Comparison of ENCODE assay signal across 8 cellular contexts in genomic region chr19:48333467-48334384, GRCh38. TPM values are rescaled to one million over a fixed set of nuclear protein-coding genes. Genes with fewer than 3 reads are reported as not detected.
DNase-seq lines count a peak whose midpoint lies in the region; ATAC-seq, FAIRE-seq and TF ChIP-seq lines count a peak whose summit lies in the region.

No MANE protein-coding gene starts in this region.

- intact Hi-C loops in activated B cell treated with CpG ODN at 0.5 μM for 24 hours (cut with micrococcal nuclease) (loop anchor here (1.0 to 5.0 kb wide), 9 partner anchors 12 to 285 kb away; partner anchors contain the start of genes GRIN2D, KDELR1, LIG1 and RPL18), kidney (cut with DNase I) (no loop called here)

- DNase-seq in NCI-H1417 (lab: John Stamatoyannopoulos, UW), result peak; percentile 80 to 97 (median 87)
- DNase-seq in NCI-H1417 treated with DMSO at 0.1 percent for 48 hours (lab: John Stamatoyannopoulos, UW), result no peak
- DNase-seq in NCI-H2171 (lab: John Stamatoyannopoulos, UW), result peak; percentile 90
- peak; percentile 90 for DNase-seq in activated B cell treated with CpG ODN at 0.5 μM for 24 hours
- DNase-seq in cardiac fibroblast (ENCODE audit: low read depth in 2 of 2), result peak; percentile 94 to 96
- peak; percentile 97 for DNase-seq in kidney
- peak; percentile 87 to 91 (median 89) for DNase-seq in stimulated activated CD4-positive, alpha-beta T cell treated with anti-CD3 and anti-CD28 coated beads, Interleukin-12 subunit alpha, Interleukin-12 subunit beta, amount 100 ng/mL, for 48 hours (ENCODE audit: low read depth in 2 of 3, low spot score in 1 of 3)

- no peak for FAIRE-seq in kidney (lab: Jason Lieb, UNC)

- H3K9ac ChIP-seq in kidney (ENCODE audit: low read length in 2 of 2), result peak overlapping the region; percentile 76 to 83

- H3K36me3 Mint-ChIP-seq in activated B cell treated with CpG ODN at 0.5 μM for 24 hours (ENCODE audit: low read depth), result peaks cover 35% of the 10 kb centered on the region

- CTCF ChIA-PET in activated B cell treated with CpG ODN at 0.5 μM for 24 hours (lab: Charles Lee), result interaction anchor here (0.6 to 4.4 kb wide), 19 partner anchors 13 to 284 kb away, joined by 3 to 215 read pairs (median 5); partner anchors contain the start of genes EMP3, GRWD1, KDELR1 and SYNGR4

- H3K4me1 ChIP-seq in kidney (ENCODE audit: control insufficient read depth in 1 of 2, insufficient read depth in 1 of 2, low read depth in 1 of 2, low read length in 2 of 2), result peaks cover 11 to 23% of the 10 kb centered on the region in 2 donors

- H3K27me3 Mint-ChIP-seq in activated B cell treated with CpG ODN at 0.5 μM for 24 hours, result no peaks in the 10 kb centered on the region

- H3K4me3 ChIP-seq in cardiac fibroblast (replicated peaks in 1 of 2; ENCODE audit: low read depth in 2 of 2, low read length in 2 of 2), result peak overlapping the region; percentile 37 to 51
- H3K4me3 ChIP-seq in kidney (ENCODE audit: low read length in 2 of 2), result peak overlapping the region; percentile 60 to 69

- peaks cover 54% of the 10 kb centered on the region for H3K4me1 Mint-ChIP-seq in activated B cell treated with CpG ODN at 0.5 μM for 24 hours

- no peaks in the 10 kb centered on the region for H3K36me3 ChIP-seq in kidney (ENCODE audit: control insufficient read depth in 1 of 2, insufficient read depth in 2 of 2, low read length in 2 of 2)

- peak; percentile 42 for ATAC-seq in HG03064 (IDR thresholded peaks at IDR 0.05; ENCODE audit: low read depth, unreplicated experiment)
- ATAC-seq in activated B cell treated with CpG ODN at 0.5 μM for 24 hours (ENCODE audit: low read depth), result peak; percentile 66

- H3K27ac Mint-ChIP-seq in activated B cell treated with CpG ODN at 0.5 μM for 24 hours, result peak overlapping the region; percentile 93

- no peak for TF ChIP-seq CTCF in activated B cell treated with CpG ODN at 0.5 μM for 24 hours (IDR thresholded peaks at IDR 0.05)
- peak; percentile 78 for TF ChIP-seq CTCF in cardiac fibroblast (IDR thresholded peaks at IDR 0.05; ENCODE audit: low read depth, low read length)
- peak; percentile 89 for TF ChIP-seq CTCF in kidney (IDR thresholded peaks at IDR 0.05; ENCODE audit: borderline replicate concordance, extremely low read depth, insufficient read depth)

- POLR2A ChIA-PET in activated B cell treated with CpG ODN at 0.5 μM for 24 hours (lab: Charles Lee), result interaction anchor here (0.5 to 7.7 kb wide), 28 partner anchors 8 to 1257 kb away, joined by 3 to 308 read pairs (median 4); partner anchors contain the start of genes CARD8, EMP3, KDELR1 and RPL18

- peak overlapping the region; percentile 78 to 96 for H3K27ac ChIP-seq in kidney (ENCODE audit: low read depth in 2 of 2, low read length in 2 of 2)

- no peaks in the 10 kb centered on the region for H3K9me3 ChIP-seq in kidney (ENCODE audit: control insufficient read depth in 1 of 2, low read length in 2 of 2)

- no peaks in the 10 kb centered on the region for H3K9me3 Mint-ChIP-seq in activated B cell treated with CpG ODN at 0.5 μM for 24 hours

- peak overlapping the region; percentile 95 for H3K4me3 Mint-ChIP-seq in activated B cell treated with CpG ODN at 0.5 μM for 24 hours

RNA-seq across cellular contexts. Expression of gene EMP3, which starts 8.4 kb away (rescaled TPM):
- total RNA-seq in activated B cell treated with CpG ODN at 0.5 μM for 24 hours (309 and 320 TPM in 2 replicates), kidney (78.6 TPM)
- 75.9 TPM for polyA plus RNA-seq in kidney (ENCODE audit: insufficient read depth, low read depth, low replicate concordance)

RNA-seq across cellular contexts. Expression of gene TMEM143, which starts 30.0 kb away (rescaled TPM):
- total RNA-seq in activated B cell treated with CpG ODN at 0.5 μM for 24 hours (10.2 and 10.5 TPM in 2 replicates), kidney (9.2 TPM)
- polyA plus RNA-seq in kidney (ENCODE audit: insufficient read depth, low read depth, low replicate concordance), result 15.7 TPM

RNA-seq across cellular contexts. Expression of gene SYNGR4, which starts 30.4 kb away (rescaled TPM):
- not detected in 2 replicates for total RNA-seq in activated B cell treated with CpG ODN at 0.5 μM for 24 hours
- not detected for total RNA-seq in kidney
- polyA plus RNA-seq in kidney (ENCODE audit: insufficient read depth, low read depth, low replicate concordance), result not detected

RNA-seq across cellular contexts. Expression of gene KDELR1, which starts 57.6 kb away (rescaled TPM):
- total RNA-seq in activated B cell treated with CpG ODN at 0.5 μM for 24 hours (50.8 and 51.9 TPM in 2 replicates), kidney (169 TPM)
- polyA plus RNA-seq in kidney (ENCODE audit: insufficient read depth, low read depth, low replicate concordance), result 204 TPM

RNA-seq across cellular contexts. Expression of gene GRIN2D, which starts 59.7 kb away (rescaled TPM):
- total RNA-seq in activated B cell treated with CpG ODN at 0.5 μM for 24 hours (0.93 and 1.2 TPM in 2 replicates), kidney (0.54 TPM)
- 0.13 TPM for polyA plus RNA-seq in kidney (ENCODE audit: insufficient read depth, low read depth, low replicate concordance)
